In genomic region chr17:38286501-38287091, GRCh38 we compare ENCODE assay signal across 8 cellular contexts. TPM values are rescaled to one million over a fixed set of nuclear protein-coding genes. Genes with fewer than 3 reads are reported as not detected.
A peak's percentile ranks its signal among the peaks of the same experiment; 100 is the strongest.
DNase-seq lines count a peak whose midpoint lies in the region; ATAC-seq and TF ChIP-seq lines count a peak whose summit lies in the region.
"Not testable (repeated sequence)": the region's sequence is repeated elsewhere in the genome, so short reads cannot be mapped to it uniquely, and the experiment has no call there.

No MANE protein-coding gene starts in this region.

- not testable (repeated sequence) for H3K79me2 ChIP-seq in neural progenitor cell (ENCODE audit: low read depth)

- not testable (repeated sequence) for H3K4me2 ChIP-seq in neural progenitor cell

- not testable (repeated sequence) for H3K4me3 ChIP-seq in neural progenitor cell, thoracic aorta

- intact Hi-C loops in activated B cell treated with CpG ODN at 0.5 μM for 24 hours (cut with micrococcal nuclease); cardiac septum (cut with DNase I): not testable (repeated sequence)

- POLR2A ChIA-PET in activated B cell treated with CpG ODN at 0.5 μM for 24 hours (lab: Charles Lee): not testable (repeated sequence)

- H3K27ac Mint-ChIP-seq in activated B cell treated with CpG ODN at 0.5 μM for 24 hours, neural progenitor cell: not testable (repeated sequence)

- H3F3A ChIP-seq in neural progenitor cell (ENCODE audit: low read depth): not testable (repeated sequence)

- DNase-seq in EH (ENCODE audit: low read depth): peak; percentile 86
- DNase-seq in NCI-H524 treated with DMSO at 0.1 percent for 48 hours (lab: John Stamatoyannopoulos, UW): peak; percentile 87
- peak; percentile 16 for DNase-seq in activated B cell treated with CpG ODN at 0.5 μM for 24 hours
- peak; percentile 13 for DNase-seq in brain pericyte (ENCODE audit: low read depth, low spot score)
- DNase-seq in cardiac septum (ENCODE audit: low spot score): peak; percentile 79
- peak; percentile 1 for DNase-seq in neural progenitor cell (ENCODE audit: low spot score)
- not testable (repeated sequence) for DNase-seq in thoracic aorta (ENCODE audit: low spot score)

- H2AFZ ChIP-seq in neural progenitor cell (replicated peaks): peak overlapping the region; percentile 72

- H3K9ac ChIP-seq in neural progenitor cell: not testable (repeated sequence)

- CTCF ChIA-PET in activated B cell treated with CpG ODN at 0.5 μM for 24 hours (lab: Charles Lee): not testable (repeated sequence)

- H3K4me1 Mint-ChIP-seq in activated B cell treated with CpG ODN at 0.5 μM for 24 hours, neural progenitor cell: not testable (repeated sequence)

- not testable (repeated sequence) for H3K27me3 Mint-ChIP-seq in activated B cell treated with CpG ODN at 0.5 μM for 24 hours; neural progenitor cell (ENCODE audit: insufficient read depth, low read depth)

- not testable (repeated sequence) for H3K4me1 ChIP-seq in neural progenitor cell; thoracic aorta (ENCODE audit: control insufficient read depth in 1 of 2, low read depth in 2 of 2)

- H3K36me3 Mint-ChIP-seq in activated B cell treated with CpG ODN at 0.5 μM for 24 hours (ENCODE audit: low read depth); neural progenitor cell: not testable (repeated sequence)

- H3K27ac ChIP-seq in neural progenitor cell, thoracic aorta: not testable (repeated sequence)

- TF ChIP-seq CTCF in activated B cell treated with CpG ODN at 0.5 μM for 24 hours (IDR thresholded peaks at IDR 0.05); neural progenitor cell (IDR thresholded peaks at IDR 0.05); thoracic aorta (IDR thresholded peaks at IDR 0.05): not testable (repeated sequence)

- not testable (repeated sequence) for H3K27me3 ChIP-seq in neural progenitor cell; thoracic aorta (replicated peaks; ENCODE audit: insufficient read depth)

- ATAC-seq in HG02759 (IDR thresholded peaks at IDR 0.05; ENCODE audit: unreplicated experiment) (peak; percentile 81), activated B cell treated with CpG ODN at 0.5 μM for 24 hours (ENCODE audit: low read depth) (peak; percentile 61), thoracic aorta (ENCODE audit: insufficient number of reproducible peaks, low FRiP score, low read depth) (peak; percentile 38)

- H3K9me3 ChIP-seq in neural progenitor cell (ENCODE audit: low read depth); thoracic aorta: not testable (repeated sequence)

- H3K36me3 ChIP-seq in neural progenitor cell, thoracic aorta: not testable (repeated sequence)

- not testable (repeated sequence) for H3K4me3 Mint-ChIP-seq in activated B cell treated with CpG ODN at 0.5 μM for 24 hours, neural progenitor cell

- H3K9me3 Mint-ChIP-seq in activated B cell treated with CpG ODN at 0.5 μM for 24 hours, neural progenitor cell: not testable (repeated sequence)

- not testable (repeated sequence) for H4K20me1 ChIP-seq in neural progenitor cell (ENCODE audit: low read depth)

RNA-seq across cellular contexts. Expression of gene MRPL45, which starts 10.4 kb away (rescaled TPM):
- total RNA-seq in activated B cell treated with CpG ODN at 0.5 μM for 24 hours (33.6 and 33.9 TPM in 2 replicates), cardiac septum (26.3 TPM), neural progenitor cell (ENCODE audit: low replicate concordance) (59.0 and 68.3 TPM in 2 replicates), thoracic aorta (10 to 100 TPM in 1 of 2 donors, 1 to 10 TPM in 1; 9.0 to 10.7 TPM)

RNA-seq across cellular contexts. Expression of gene GPR179, which starts 57.2 kb away (rescaled TPM):
- total RNA-seq in activated B cell treated with CpG ODN at 0.5 μM for 24 hours (0.07 TPM in 1 of 2 replicates, not detected in the other), cardiac septum (0.16 TPM), neural progenitor cell (ENCODE audit: low replicate concordance) (0.22 TPM in 1 of 2 replicates, not detected in the other), thoracic aorta (under 1 TPM in 1 of 2 donors, not detected in 1; 0.42 TPM)
